In the genomic region with DNA sequence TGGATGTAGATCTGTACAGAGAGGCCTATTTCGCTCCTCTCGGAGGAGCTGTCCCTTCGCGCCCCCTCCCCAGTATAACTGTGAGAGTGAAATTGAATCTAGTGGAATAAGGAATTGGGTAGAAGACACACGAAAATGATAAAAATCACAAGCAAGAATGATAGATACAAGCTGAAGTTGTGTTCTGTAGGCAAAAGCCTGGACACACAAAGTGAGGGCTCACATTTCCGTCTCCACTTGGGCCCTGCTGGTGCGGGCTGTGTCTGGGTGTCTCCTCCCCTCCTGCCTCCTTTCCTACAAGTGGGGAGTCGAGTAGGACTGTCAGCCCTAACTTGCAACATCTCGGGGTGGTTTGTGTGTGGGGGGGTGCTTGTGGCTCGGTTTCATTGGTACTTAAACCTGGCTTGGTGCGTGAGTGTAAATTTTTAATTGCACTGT, we compare ENCODE assay signal across 1 cellular context.
TF ChIP-seq lines count a peak whose summit lies in the region.

No MANE protein-coding gene starts in this region.

TF ChIP-seq in IMR-90, 13 proteins besides CTCF, POLR2A, EP300 and RAD21 (continued from another document):
- TF ChIP-seq, protein P1, sequence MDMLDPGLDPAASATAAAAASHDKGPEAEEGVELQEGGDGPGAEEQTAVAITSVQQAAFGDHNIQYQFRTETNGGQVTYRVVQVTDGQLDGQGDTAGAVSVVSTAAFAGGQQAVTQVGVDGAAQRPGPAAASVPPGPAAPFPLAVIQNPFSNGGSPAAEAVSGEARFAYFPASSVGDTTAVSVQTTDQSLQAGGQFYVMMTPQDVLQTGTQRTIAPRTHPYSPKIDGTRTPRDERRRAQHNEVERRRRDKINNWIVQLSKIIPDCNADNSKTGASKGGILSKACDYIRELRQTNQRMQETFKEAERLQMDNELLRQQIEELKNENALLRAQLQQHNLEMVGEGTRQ (IDR thresholded peaks at IDR 0.05; ENCODE audit: low read depth, low read length), result no peak
- TF ChIP-seq MAZ (IDR thresholded peaks at IDR 0.05; ENCODE audit: borderline replicate concordance, low read depth, low read length), result no peak
- TF ChIP-seq CEBPB (IDR thresholded peaks at IDR 0.05; ENCODE audit: low read depth, low read length), result no peak
